ENCODE assay signal across 1 cellular context in genomic region chr7:103092321-103092720, GRCh38. TPM values are rescaled to one million over a fixed set of nuclear protein-coding genes. Genes with fewer than 3 reads are reported as not detected.
"Had no signal": no experiment of that assay in that cellular context is flagged by ENCODE, and none has a peak within 500 bp of the region (broad histone marks: within the 10 kb centered on the region; RNA-seq: fewer than 3 reads in every experiment).

No MANE protein-coding gene starts in this region.

RNA-seq across cellular contexts. Expression of gene FBXL13, which starts 17.7 kb away (rescaled TPM):
- total RNA-seq: T-helper 2 cell treated with Interferon-gamma antibody and Interleukin-4, amounts not matched to agents 100 ng/mL and 5 ng/mL, for 36 hours had no signal
